Comparison of ENCODE assay signal across 20 cellular contexts in genomic region chr10:20963056-20963455, GRCh38.
DNase-seq lines count a peak whose midpoint lies in the region; ATAC-seq and TF ChIP-seq lines count a peak whose summit lies in the region.
"Had no signal": no experiment of that assay in that cellular context is flagged by ENCODE, and none has a peak within 500 bp of the region (broad histone marks: within the 10 kb centered on the region; RNA-seq: fewer than 3 reads in every experiment).

No MANE protein-coding gene starts in this region.

- H3K27me3 ChIP-seq in cardiac muscle cell (no peaks in the 10 kb centered on the region), right cardiac atrium (ENCODE audit: control insufficient read depth, insufficient read depth) (no peaks in the 10 kb centered on the region)

- no peak for ATAC-seq in right cardiac atrium
- peak; percentile 74 for ATAC-seq in mucosa of descending colon
- no peak for ATAC-seq in GM18858 (IDR thresholded peaks at IDR 0.05; ENCODE audit: unreplicated experiment)
- no peak for ATAC-seq in GM18498 (IDR thresholded peaks at IDR 0.05; ENCODE audit: unreplicated experiment)
- ATAC-seq: GM12878, K562, Panc1 had no signal

- H3K27ac ChIP-seq in cardiac muscle cell, result peak overlapping the region; percentile 88
- no peak overlapping the region for H3K27ac ChIP-seq in right cardiac atrium (ENCODE audit: low read length)

- no peak overlapping the region for H3K4me3 ChIP-seq in cardiac muscle cell
- no peak overlapping the region for H3K4me3 ChIP-seq in right cardiac atrium (ENCODE audit: low read length)
- no peak overlapping the region for H3K4me3 ChIP-seq in mucosa of descending colon
- H3K4me3 ChIP-seq: GM12878, K562 had no signal

- TF ChIP-seq CTCF in cardiac muscle cell (IDR thresholded peaks at IDR 0.05; ENCODE audit: low read depth, low read length), result no peak
- no peak for TF ChIP-seq CTCF in mucosa of descending colon (IDR thresholded peaks at IDR 0.05)

- H3K9me3 ChIP-seq in cardiac muscle cell (ENCODE audit: low read depth) (no peaks in the 10 kb centered on the region), right cardiac atrium (ENCODE audit: control insufficient read depth, low read length) (no peaks in the 10 kb centered on the region), mucosa of descending colon (no peaks in the 10 kb centered on the region)
- H3K9me3 ChIP-seq: SK-N-SH had no signal

- intact Hi-C loops in right cardiac atrium (cut with DNase I) (no loop called here), mucosa of descending colon (cut with DNase I, micrococcal nuclease) (no loop called here)

- 81% methylated on average over 3 of the region's 3 CpGs for WGBS in right cardiac atrium

- H3K4me1 ChIP-seq in cardiac muscle cell (ENCODE audit: low read depth) (peaks cover 57% of the 10 kb centered on the region), right cardiac atrium (ENCODE audit: control insufficient read depth, insufficient read depth, low read length) (no peaks in the 10 kb centered on the region), mucosa of descending colon (ENCODE audit: low read depth) (no peaks in the 10 kb centered on the region)

- H3K36me3 ChIP-seq in cardiac muscle cell (no peaks in the 10 kb centered on the region), mucosa of descending colon (ENCODE audit: low read depth) (no peaks in the 10 kb centered on the region)

- no peak for DNase-seq in cardiac muscle cell (ENCODE audit: low read depth in 1 of 2, low spot score in 1 of 2)
- no peak for DNase-seq in right cardiac atrium
- DNase-seq in iris pigment epithelial cell (ENCODE audit: low read depth), result peak; percentile 7
- peak in 1 of 3 donors; percentile 24 for DNase-seq in mucosa of descending colon
- no peak for DNase-seq in LoVo (ENCODE audit: low spot score)
- no peak for DNase-seq in HuH-7.5 (ENCODE audit: low spot score)
- DNase-seq: 8988T; NCI-H1105; NCI-H2029 treated with DMSO at 0.1 percent for 48 hours; NCI-H226; NCI-H510A treated with DMSO at 0.1 percent for 48 hours; NCI-H748 treated with DMSO at 0.1 percent for 48 hours; NK-92 treated with Interleukin-12 subunit alpha and Interleukin-12 subunit beta, amount 100 ng/mL, for 24 hours; SIG-M5; SK-N-SH had no signal
